In genomic region chr1:30318864-30319718, GRCh38 we compare ENCODE assay signal across 16 cellular contexts.
DNase-seq lines count a peak whose midpoint lies in the region; ATAC-seq, FAIRE-seq and TF ChIP-seq lines count a peak whose summit lies in the region.
"Had no signal": no experiment of that assay in that cellular context is flagged by ENCODE, and none has a peak within 500 bp of the region (broad histone marks: within the 10 kb centered on the region; RNA-seq: fewer than 3 reads in every experiment).

No MANE protein-coding gene starts in this region.

- H3K27me3 ChIP-seq in right atrium auricular region (no peaks in the 10 kb centered on the region), heart right ventricle (peaks cover 0 to 77% (median 56%) of the 10 kb centered on the region in 7 donors), K562 (ENCODE audit: control insufficient read depth in 2 of 2, insufficient read depth in 2 of 2, low read length in 2 of 2) (peaks cover 0 to 4% of the 10 kb centered on the region in 2 experiments; a peak in 2 of 5 replicates), HepG2 (ENCODE audit: control insufficient read depth in 1 of 2, insufficient read depth in 2 of 2, low read length in 2 of 2) (peaks cover 0 to 2% of the 10 kb centered on the region in 2 experiments; a peak in 2 of 5 replicates)
- H3K27me3 ChIP-seq: SJCRH30 had no signal

- H3K4me1 ChIP-seq in right atrium auricular region (no peaks in the 10 kb centered on the region), heart right ventricle (no peaks in the 10 kb centered on the region), K562 (replicated peaks in 1 of 2; ENCODE audit: control insufficient read depth in 2 of 2, insufficient read depth in 2 of 2, low read length in 2 of 2) (no peaks in the 10 kb centered on the region), HepG2 (ENCODE audit: insufficient read depth, low read length) (no peaks in the 10 kb centered on the region)
- H3K4me1 ChIP-seq: Caco-2 had no signal

- 55 to 65% methylated on average over 18 of the region's 18 CpGs for WGBS in heart right ventricle, 2 donors
- WGBS in K562 (ENCODE audit: insufficient coverage, low coverage, missing lambda C conversion rate) = under 1% methylated on average over 15 of the region's 18 CpGs
- WGBS in HepG2 (ENCODE audit: low lambda C conversion rate) = 5% methylated on average over 13 of the region's 18 CpGs

- no peaks in the 10 kb centered on the region for H3K36me3 ChIP-seq in right atrium auricular region
- no peaks in the 10 kb centered on the region for H3K36me3 ChIP-seq in heart right ventricle
- no peaks in the 10 kb centered on the region for H3K36me3 ChIP-seq in K562 (ENCODE audit: control insufficient read depth, insufficient read depth, low read length)
- no peaks in the 10 kb centered on the region for H3K36me3 ChIP-seq in HepG2 (replicated peaks in 1 of 2; ENCODE audit: control insufficient read depth in 1 of 2, insufficient read depth in 2 of 2, low read length in 2 of 2)
- H3K36me3 ChIP-seq: SJCRH30 had no signal

- no peak overlapping the region for H3K27ac ChIP-seq in right atrium auricular region
- H3K27ac ChIP-seq in heart right ventricle = no peak overlapping the region
- H3K27ac ChIP-seq in K562 (ENCODE audit: extremely low read depth, low read depth, low read length) = no peak overlapping the region
- no peak overlapping the region for H3K27ac ChIP-seq in HepG2 (ENCODE audit: extremely low read length, insufficient read depth, low read length)
- H3K27ac ChIP-seq: SJCRH30 had no signal

- no peak overlapping the region for H3K4me2 ChIP-seq in K562 (ENCODE audit: insufficient read depth, low read length)
- H3K4me2 ChIP-seq in HepG2 (ENCODE audit: low read depth, low read length) = no peak overlapping the region

- TF ChIP-seq POLR2A in K562 (conservative IDR thresholded peaks at IDR 0.05) (no peak), HepG2 (IDR thresholded peaks at IDR 0.05; ENCODE audit: insufficient read depth in 1 of 2, low read depth in 2 of 2, low read length in 2 of 2) (no peak)

- H3K4me3 ChIP-seq in right atrium auricular region (no peak overlapping the region), heart right ventricle (no peak overlapping the region), K562 (no peak overlapping the region), HepG2 (replicated peaks in 1 of 3; ENCODE audit: insufficient read depth in 1 of 3, low read depth in 2 of 3, low read length in 3 of 3) (no peak overlapping the region)
- H3K4me3 ChIP-seq: SJCRH30 had no signal

- no peak for TF ChIP-seq EP300 in K562 (IDR thresholded peaks at IDR 0.05; ENCODE audit: low read length)
- TF ChIP-seq EP300 in HepG2 (IDR thresholded peaks at IDR 0.05; ENCODE audit: low read depth in 2 of 2, low read length in 2 of 2) = no peak
- TF ChIP-seq EP300 in HepG2 (CRISPR knock-in tag; IDR thresholded peaks at IDR 0.05; ENCODE audit: borderline replicate concordance) = no peak

- no peaks in the 10 kb centered on the region for H3K79me2 ChIP-seq in K562 (ENCODE audit: control insufficient read depth, insufficient read depth, low read length)
- no peaks in the 10 kb centered on the region for H3K79me2 ChIP-seq in HepG2 (ENCODE audit: insufficient read depth, low read length)

- no peak for ATAC-seq in heart right ventricle
- no peak; the same call in 2 of the 3 replicates for ATAC-seq in K562
- no peak for ATAC-seq in HepG2
- no peak for ATAC-seq in GM21528 (IDR thresholded peaks at IDR 0.05; ENCODE audit: low FRiP score, unreplicated experiment)
- no peak for ATAC-seq in GM18511 (IDR thresholded peaks at IDR 0.05; ENCODE audit: unreplicated experiment)

- H3K9me3 ChIP-seq in right atrium auricular region = peaks cover 0 to 7% of the 10 kb centered on the region in 2 donors
- peaks cover 0 to 9% (median 0%) of the 10 kb centered on the region in 11 donors for H3K9me3 ChIP-seq in heart right ventricle
- H3K9me3 ChIP-seq in K562 (replicated peaks; ENCODE audit: control insufficient read depth, insufficient read depth, low read depth, low read length) = no peaks in the 10 kb centered on the region
- no peaks in the 10 kb centered on the region for H3K9me3 ChIP-seq in HepG2 (ENCODE audit: low read length)
- H3K9me3 ChIP-seq: Caco-2, SJCRH30 had no signal

- intact Hi-C loops in heart right ventricle (cut with DNase I) = no loop called here
- intact Hi-C loops in K562 (cut with micrococcal nuclease) = no loop called here
- intact Hi-C loops in HepG2 (cut with micrococcal nuclease; ENCODE audit: unreplicated experiment) = no loop called here

- TF ChIP-seq CTCF in right atrium auricular region (IDR thresholded peaks at IDR 0.05) (no peak), heart right ventricle (IDR thresholded peaks at IDR 0.05) (no peak), K562 (IDR thresholded peaks at IDR 0.05 in 2 of 3, conservative IDR thresholded peaks at IDR 0.05 in 1 of 3; ENCODE audit: insufficient read depth in 2 of 3, low read depth in 1 of 3, low read length in 3 of 3) (no peak), HepG2 (CRISPR knock-in tag; IDR thresholded peaks at IDR 0.05) (no peak)

- no peak overlapping the region for H2AFZ ChIP-seq in K562 (ENCODE audit: low read depth, low read length)
- H2AFZ ChIP-seq in HepG2 (ENCODE audit: low read length) = no peak overlapping the region

- H4K20me1 ChIP-seq in K562 (replicated peaks; ENCODE audit: control insufficient read depth, insufficient read depth, low read length) (peaks cover 2% of the 10 kb centered on the region; the same call in 1 of the 2 replicates), HepG2 (ENCODE audit: insufficient read depth, low read length) (no peaks in the 10 kb centered on the region)

- H3K9ac ChIP-seq in K562 (ENCODE audit: insufficient read depth in 1 of 2, low read depth in 2 of 2, low read length in 2 of 2) = no peak overlapping the region
- no peak overlapping the region for H3K9ac ChIP-seq in HepG2 (ENCODE audit: insufficient read depth, low read depth, low read length)

- DNase-seq in right atrium auricular region (ENCODE audit: low spot score) = peak; percentile 18
- DNase-seq in heart right ventricle = no peak
- DNase-seq in K562 (ENCODE audit: extremely low read depth in 1 of 4, low spot score in 3 of 4) = no peak
- DNase-seq in HepG2 (ENCODE audit: low spot score) = no peak
- peak; percentile 19 for DNase-seq in ureter (ENCODE audit: low spot score)
- no peak for DNase-seq in medulla oblongata (ENCODE audit: extremely low spot score)
- DNase-seq: Caco-2; DMS53; NCI-H187; NCI-H226; NK-92 treated with Interleukin-12 subunit alpha and Interleukin-12 subunit beta, amount 100 ng/mL, for 24 hours; RPMI8226; SJCRH30 had no signal

- CTCF ChIA-PET in K562 (lab: Yijun Ruan, JAX; ENCODE audit: low intra/inter-chr PET ratio) (no interaction called here), HepG2 (lab: Yijun Ruan, JAX; ENCODE audit: low intra/inter-chr PET ratio, low total read pairs) (no interaction called here)

- H3K9me1 ChIP-seq in K562 (ENCODE audit: control insufficient read depth, insufficient read depth, low read length) = no peaks in the 10 kb centered on the region

- BruUV-seq in K562 (replicated peaks; lab: Mats Ljungman, UMichigan) = no TSS peak
- no TSS peak for BruUV-seq in HepG2 (replicated peaks; lab: Mats Ljungman, UMichigan)

- in situ Hi-C loops in K562 (cut with MboI) = no loop called here
- in situ Hi-C loops in HepG2 (cut with HindIII; ENCODE audit: extremely low pct_ligation_motif_present, low pct_unique_long_range_greater_than_20kb) = no loop called here

- POLR2A ChIA-PET in K562 (lab: Yijun Ruan, JAX) (no interaction called here), HepG2 (lab: Yijun Ruan, JAX) (no interaction called here)

- FAIRE-seq in K562 (lab: Jason Lieb, UNC) (no peak), HepG2 (lab: Jason Lieb, UNC) (no peak)
- FAIRE-seq: H54 had no signal

- no peak for TF ChIP-seq RAD21 in K562 (CRISPR knock-in tag; conservative IDR thresholded peaks at IDR 0.05 in 1 of 2, IDR thresholded peaks at IDR 0.05 in 1 of 2)
- TF ChIP-seq RAD21 in HepG2 (CRISPR knock-in tag; IDR thresholded peaks at IDR 0.05) = no peak

TF ChIP-seq in K562, 482 proteins besides CTCF, POLR2A, EP300 and RAD21:
- TF ChIP-seq ZNF561 (CRISPR knock-in tag; conservative IDR thresholded peaks at IDR 0.05) (no peak), ZFP36 (IDR thresholded peaks at IDR 0.05; ENCODE audit: low read depth, low read length, partially characterized antibody) (peak; percentile 65), NR4A1 (CRISPR knock-in tag; IDR thresholded peaks at IDR 0.05) (no peak), NR4A1 (tag; IDR thresholded peaks at IDR 0.05) (no peak), STAT5B (CRISPR knock-in tag; IDR thresholded peaks at IDR 0.05) (no peak), DDX20 (tag; IDR thresholded peaks at IDR 0.05; ENCODE audit: low read depth) (no peak), POLR2H (tag; IDR thresholded peaks at IDR 0.05; ENCODE audit: low read depth) (no peak), RBM22 (IDR thresholded peaks at IDR 0.05; ENCODE audit: low read depth, low read length, poor library complexity, severe bottlenecking) (no peak)

TF ChIP-seq in HepG2, 621 proteins besides CTCF, POLR2A, EP300 and RAD21:
- TF ChIP-seq ZNF576 (CRISPR knock-in tag; IDR thresholded peaks at IDR 0.05) = no peak
- TF ChIP-seq ZNF768 (CRISPR knock-in tag; IDR thresholded peaks at IDR 0.05) = peak; percentile 95
- TF ChIP-seq NR1H2 (CRISPR knock-in tag; IDR thresholded peaks at IDR 0.05; ENCODE audit: borderline replicate concordance, low read depth) = no peak
- no peak for TF ChIP-seq USF2 (IDR thresholded peaks at IDR 0.05; ENCODE audit: low read depth, low read length)
- no peak for TF ChIP-seq USF2 (CRISPR knock-in tag; IDR thresholded peaks at IDR 0.05; ENCODE audit: borderline replicate concordance)

Comparison
In these comparisons a context has a peak if more than half of its experiments do, and no peak if none do; other contexts are left out.
1. DNase-seq: peak in right atrium auricular region (single experiment) and ureter (single experiment); none in heart right ventricle (0 of 2), K562 (0 of 4), HepG2 (single experiment) and medulla oblongata (single experiment).